11 cellular contexts compared by ENCODE assay signal in genomic region chrX:46653482-46653881, GRCh38.
DNase-seq lines count a peak whose midpoint lies in the region; ATAC-seq and TF ChIP-seq lines count a peak whose summit lies in the region.
"Had no signal": no experiment of that assay in that cellular context is flagged by ENCODE, and none has a peak within 500 bp of the region (broad histone marks: within the 10 kb centered on the region; RNA-seq: fewer than 3 reads in every experiment).

No MANE protein-coding gene starts in this region.

- no peak overlapping the region for H3K27ac ChIP-seq in C4-2B
- H3K27ac ChIP-seq: stomach had no signal

- no peak overlapping the region for H3K4me3 ChIP-seq in foreskin fibroblast (ENCODE audit: low read depth in 1 of 2, low read length in 2 of 2)
- H3K4me3 ChIP-seq: stomach had no signal

- peak; percentile 40 for DNase-seq in OCI-M1 (lab: John Stamatoyannopoulos, UW)
- DNase-seq in foreskin fibroblast = peak in 1 of 2 donors; percentile 16
- no peak for DNase-seq in NCI-H1092 (lab: John Stamatoyannopoulos, UW)
- DNase-seq in germinal center (ENCODE audit: low spot score) = no peak
- no peak for DNase-seq in HCEC 1CT
- DNase-seq: cortex of kidney, left colon, stomach had no signal

- ATAC-seq in HG02763 (IDR thresholded peaks at IDR 0.05; ENCODE audit: unreplicated experiment) = no peak
- ATAC-seq: left colon had no signal

- TF ChIP-seq CTCF in C4-2B (conservative IDR thresholded peaks at IDR 0.05) (peak; percentile 38), GM12873 (IDR thresholded peaks at IDR 0.05; ENCODE audit: insufficient read depth, low read depth, low read length, missing control alignments) (peak; percentile 38), foreskin fibroblast (IDR thresholded peaks at IDR 0.05; ENCODE audit: low read depth, low read length) (peak; percentile 21)
